Comparison of ENCODE assay signal across 14 cellular contexts in the genomic region with DNA sequence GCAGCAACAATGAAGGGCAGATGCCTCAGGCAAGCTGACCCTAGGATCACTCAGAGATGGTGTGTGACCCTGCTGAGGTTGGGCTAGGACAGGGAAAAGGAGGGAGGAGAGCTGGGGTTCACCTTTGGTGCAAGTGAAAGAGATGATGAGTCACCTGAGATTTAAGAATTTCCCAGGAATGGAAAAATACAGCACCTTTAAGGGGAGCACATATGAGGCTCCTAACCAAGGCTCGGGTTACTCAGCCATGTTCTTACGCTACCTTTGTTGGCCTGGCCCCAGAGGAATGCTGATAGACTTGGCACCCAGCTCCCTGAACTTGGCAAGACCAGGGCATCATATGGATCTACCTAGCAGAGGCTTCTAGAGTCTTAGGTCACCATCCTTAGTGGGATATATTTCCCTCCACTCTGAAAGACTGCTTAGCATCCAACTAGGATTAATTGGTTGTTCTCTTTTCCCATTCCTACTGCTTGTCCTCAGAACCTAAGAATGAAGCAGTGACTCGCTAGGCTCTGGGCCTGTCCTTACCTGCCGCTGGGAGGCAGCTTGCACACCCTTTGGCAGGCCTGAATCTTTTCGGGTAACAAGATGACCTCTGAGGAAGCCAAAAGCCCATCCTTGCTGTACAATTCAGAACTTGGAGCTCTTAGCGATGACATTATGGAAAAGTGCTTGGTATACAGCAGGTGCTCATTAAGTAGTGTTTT. TPM values are rescaled to one million over a fixed set of nuclear protein-coding genes. Genes with fewer than 3 reads are reported as not detected.
DNase-seq lines count a peak whose midpoint lies in the region; ATAC-seq and TF ChIP-seq lines count a peak whose summit lies in the region.
"Had no signal": no experiment of that assay in that cellular context is flagged by ENCODE, and none has a peak within 500 bp of the region (broad histone marks: within the 10 kb centered on the region; RNA-seq: fewer than 3 reads in every experiment).

No MANE protein-coding gene starts in this region.

- peaks cover 24% of the 10 kb centered on the region for H3K4me1 ChIP-seq in foreskin keratinocyte

- H3K4me3 ChIP-seq in skin epidermis = no peak overlapping the region
- H3K4me3 ChIP-seq: testis had no signal

- DNase-seq in DMS 273 (lab: John Stamatoyannopoulos, UW; ENCODE audit: unreplicated experiment) = peak; percentile 24
- DNase-seq in DMS 273 treated with DMSO at 0.1 percent for 48 hours (lab: John Stamatoyannopoulos, UW) = no peak
- DNase-seq in NCI-H2029 treated with DMSO at 0.1 percent for 48 hours (lab: John Stamatoyannopoulos, UW) = peak; percentile 37
- peak; percentile 93 to 96 for DNase-seq in foreskin keratinocyte
- no peak for DNase-seq in OCI-M2 (lab: John Stamatoyannopoulos, UW; ENCODE audit: unreplicated experiment)
- DNase-seq in NCI-H1436 treated with DMSO at 0.1 percent for 48 hours (lab: John Stamatoyannopoulos, UW) = no peak
- DNase-seq: Caco-2; effector memory CD4-positive, alpha-beta T cell; NCI-H446 treated with DMSO at 0.1 percent for 48 hours; SHP77; testis had no signal

- no peaks in the 10 kb centered on the region for H3K27me3 ChIP-seq in foreskin keratinocyte
- H3K27me3 ChIP-seq: testis had no signal

- H3K27ac ChIP-seq in foreskin keratinocyte (peak overlapping the region; percentile 85), skin epidermis (peak overlapping the region in 18 of 21 experiments; percentile 4 to 74 (median 46))
- H3K27ac ChIP-seq: 22Rv1, testis had no signal

- peak; percentile 70 for TF ChIP-seq CTCF in foreskin keratinocyte (conservative IDR thresholded peaks at IDR 0.05)

- ATAC-seq in foreskin keratinocyte = peak; percentile 84
- ATAC-seq in HG02798 (IDR thresholded peaks at IDR 0.05; ENCODE audit: poor library complexity, unreplicated experiment) = no peak

RNA-seq across cellular contexts. Expression of a gene that starts 4.0 kb away (rescaled TPM):
- total RNA-seq in foreskin keratinocyte = 26.7 and 27.9 TPM in 2 replicates
- 4.1 and 4.9 TPM in 2 replicates for polyA plus RNA-seq in foreskin keratinocyte

RNA-seq across cellular contexts. Expression of a gene that starts 12.8 kb away (rescaled TPM):
- 19.0 TPM in 2 replicates for total RNA-seq in foreskin keratinocyte
- 14.0 and 16.0 TPM in 2 replicates for polyA plus RNA-seq in foreskin keratinocyte

Comparison
In these comparisons a context has a peak if more than half of its experiments do, and no peak if none do; other contexts are left out.
1. DNase-seq: peak in DMS 273 (single experiment), NCI-H2029 treated with DMSO at 0.1 percent for 48 hours (single experiment) and foreskin keratinocyte (2 of 2); none in DMS 273 treated with DMSO at 0.1 percent for 48 hours (single experiment), OCI-M2 (single experiment) and NCI-H1436 treated with DMSO at 0.1 percent for 48 hours (single experiment).